Comparison of ENCODE assay signal across 14 cellular contexts in the genomic region with DNA sequence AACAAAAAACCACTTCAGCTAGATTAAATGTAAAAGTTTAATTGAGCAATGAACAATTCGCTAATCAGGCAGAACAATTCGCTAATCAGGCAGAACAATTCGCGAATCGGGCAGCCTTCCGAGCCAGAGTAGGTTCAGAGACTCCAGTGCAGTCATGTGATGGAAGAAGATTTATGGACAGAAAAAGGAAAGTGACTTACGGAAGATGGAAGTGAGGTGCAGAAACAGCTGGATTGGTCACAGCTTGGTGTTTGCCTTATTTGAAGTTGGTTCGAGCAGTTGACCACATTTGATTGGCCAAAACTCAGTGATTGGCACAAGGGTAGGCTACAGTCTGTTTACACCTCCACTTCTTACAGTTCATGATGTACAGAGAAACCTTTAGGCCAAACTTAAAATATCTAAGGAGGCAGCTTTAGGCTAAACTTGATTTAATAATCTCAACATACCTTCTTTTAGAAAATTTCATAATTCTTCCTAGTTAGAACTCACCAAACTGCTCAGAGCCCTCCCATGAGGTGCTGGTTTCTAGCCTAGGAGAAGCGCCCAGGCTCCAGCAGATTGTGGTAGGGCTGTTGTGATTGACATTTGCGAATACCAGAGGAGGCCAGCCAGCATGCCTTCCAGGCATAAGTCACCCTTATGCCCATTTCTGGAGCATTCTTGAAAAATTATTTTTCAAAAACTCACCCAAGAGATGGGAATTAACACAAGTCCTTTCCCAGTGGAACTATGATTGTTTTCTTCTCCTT. TPM values are rescaled to one million over a fixed set of nuclear protein-coding genes. Genes with fewer than 3 reads are reported as not detected.
DNase-seq lines count a peak whose midpoint lies in the region; ATAC-seq and TF ChIP-seq lines count a peak whose summit lies in the region.
"Had no signal": no experiment of that assay in that cellular context is flagged by ENCODE, and none has a peak within 500 bp of the region (broad histone marks: within the 10 kb centered on the region; RNA-seq: fewer than 3 reads in every experiment).

No MANE protein-coding gene starts in this region.

- H3K27me3 Mint-ChIP-seq in activated CD8-positive, alpha-beta memory T cell treated with anti-CD3 and anti-CD28 coated beads, Interleukin-2, amount 10 ng/mL, durations not matched to agents 7 days and 5 days = peaks cover 31% of the 10 kb centered on the region

- intact Hi-C loops in mucosa of descending colon (cut with DNase I, micrococcal nuclease) (no loop called here), testis (cut with DNase I; ENCODE audit: low total_unique reads) (no loop called here)

- CTCF ChIA-PET in activated CD8-positive, alpha-beta memory T cell treated with anti-CD3 and anti-CD28 coated beads, Interleukin-2, amount 10 ng/mL, durations not matched to agents 7 days and 5 days (lab: Charles Lee) = interaction anchor here (0.6 to 1.7 kb wide), 4 partner anchors 9 to 277 kb away, joined by 3 to 7 read pairs (median 3); no protein-coding TSS in a partner anchor

- TF ChIP-seq POLR2A in testis (IDR thresholded peaks at IDR 0.05) = no peak

- H3K4me3 ChIP-seq in AG10803 (ENCODE audit: low read length) (no peak overlapping the region), mucosa of descending colon (no peak overlapping the region), testis (no peak overlapping the region)
- H3K4me3 ChIP-seq: prostate gland, tibial nerve had no signal

- no peak for TF ChIP-seq CTCF in AG10803 (conservative IDR thresholded peaks at IDR 0.05; ENCODE audit: low read length)
- TF ChIP-seq CTCF in mucosa of descending colon (IDR thresholded peaks at IDR 0.05) = no peak
- TF ChIP-seq CTCF in GM10266 (IDR thresholded peaks at IDR 0.05; ENCODE audit: control insufficient read depth, insufficient read depth, low read depth, missing control alignments) = no peak
- TF ChIP-seq CTCF in testis (IDR thresholded peaks at IDR 0.05) = no peak

- no peaks in the 10 kb centered on the region for H3K27me3 ChIP-seq in testis
- H3K27me3 ChIP-seq: tibial nerve had no signal

- DNase-seq in AG10803 (ENCODE audit: low read depth) = peak; percentile 75
- DNase-seq in NCI-H146 (lab: John Stamatoyannopoulos, UW) = peak; percentile 16
- DNase-seq in myocyte (ENCODE audit: low read depth) = peak; percentile 64
- DNase-seq in activated CD8-positive, alpha-beta memory T cell treated with anti-CD3 and anti-CD28 coated beads, Interleukin-2, amount 10 ng/mL, durations not matched to agents 7 days and 5 days = no peak
- no peak for DNase-seq in mucosa of descending colon
- no peak for DNase-seq in GM10266 (ENCODE audit: extremely low spot score)
- DNase-seq in testis = no peak
- DNase-seq: activated effector memory CD4-positive, alpha-beta T cell treated with anti-CD3 and anti-CD28 coated beads, Interleukin-2, amount 50 U/mL, for 16 hours; cortex of kidney; GDM1; NCI-H1105 had no signal

- H3K36me3 Mint-ChIP-seq in activated CD8-positive, alpha-beta memory T cell treated with anti-CD3 and anti-CD28 coated beads, Interleukin-2, amount 10 ng/mL, durations not matched to agents 7 days and 5 days = no peaks in the 10 kb centered on the region

- no peak overlapping the region for H3K27ac Mint-ChIP-seq in activated CD8-positive, alpha-beta memory T cell treated with anti-CD3 and anti-CD28 coated beads, Interleukin-2, amount 10 ng/mL, durations not matched to agents 7 days and 5 days

- no peak overlapping the region for H3K4me3 Mint-ChIP-seq in activated CD8-positive, alpha-beta memory T cell treated with anti-CD3 and anti-CD28 coated beads, Interleukin-2, amount 10 ng/mL, durations not matched to agents 7 days and 5 days

- H3K36me3 ChIP-seq in mucosa of descending colon (ENCODE audit: low read depth) (no peaks in the 10 kb centered on the region), testis (ENCODE audit: low read depth, missing control alignments) (no peaks in the 10 kb centered on the region)
- H3K36me3 ChIP-seq: prostate gland, tibial nerve had no signal

- no peak for ATAC-seq in activated CD8-positive, alpha-beta memory T cell treated with anti-CD3 and anti-CD28 coated beads, Interleukin-2, amount 10 ng/mL, durations not matched to agents 7 days and 5 days
- ATAC-seq in mucosa of descending colon = no peak

- 87 to 90% methylated on average over 10 of the region's 10 CpGs for whole genome bisulfite sequencing in testis, 2 donors

- H3K27ac ChIP-seq in cingulate gyrus (ENCODE audit: low read depth, low read length) (peak overlapping the region; percentile 50), testis (no peak overlapping the region)
- H3K27ac ChIP-seq: prostate gland had no signal

- no peaks in the 10 kb centered on the region for H3K4me1 Mint-ChIP-seq in activated CD8-positive, alpha-beta memory T cell treated with anti-CD3 and anti-CD28 coated beads, Interleukin-2, amount 10 ng/mL, durations not matched to agents 7 days and 5 days

- H3K4me1 ChIP-seq in mucosa of descending colon (ENCODE audit: low read depth) (no peaks in the 10 kb centered on the region), testis (peaks cover 4% of the 10 kb centered on the region)
- H3K4me1 ChIP-seq: prostate gland had no signal

- H3K9me3 ChIP-seq in mucosa of descending colon (no peaks in the 10 kb centered on the region), testis (no peaks in the 10 kb centered on the region)
- H3K9me3 ChIP-seq: prostate gland, tibial nerve had no signal

- H3K9me3 Mint-ChIP-seq in activated CD8-positive, alpha-beta memory T cell treated with anti-CD3 and anti-CD28 coated beads, Interleukin-2, amount 10 ng/mL, durations not matched to agents 7 days and 5 days (ENCODE audit: low read depth) = no peaks in the 10 kb centered on the region

RNA-seq across cellular contexts. Expression of gene KCNC4, which starts 22.8 kb away (rescaled TPM):
- 3.6 and 9.5 TPM in 2 replicates for total RNA-seq in myocyte
- polyA plus RNA-seq in myocyte (2012) = 10.2 TPM
- total RNA-seq in activated CD8-positive, alpha-beta memory T cell treated with anti-CD3 and anti-CD28 coated beads, Interleukin-2, amount 10 ng/mL, durations not matched to agents 7 days and 5 days = 1 to 10 TPM; 4.8 to 9.6 TPM
- 10 to 100 TPM in 1 of 3 donors, 1 to 10 TPM in 2; 4.9 to 12.8 (median 8.0) TPM for total RNA-seq in mucosa of descending colon
- total RNA-seq in testis = 10 to 100 TPM; 21.7 to 24.8 TPM
- polyA plus RNA-seq in testis (ENCODE audit: insufficient read depth, low read depth, low replicate concordance) = 9.5 TPM

RNA-seq across cellular contexts. Expression of gene SLC6A17, which starts 37.0 kb away (rescaled TPM):
- total RNA-seq in myocyte (0.37 and 0.47 TPM in 2 replicates), mucosa of descending colon (under 1 TPM; 0.06 to 0.73 (median 0.10) TPM), testis (1 to 10 TPM; 4.5 to 5.3 TPM)
- 7.1 TPM for polyA plus RNA-seq in myocyte (2012)
- not detected for total RNA-seq in activated CD8-positive, alpha-beta memory T cell treated with anti-CD3 and anti-CD28 coated beads, Interleukin-2, amount 10 ng/mL, durations not matched to agents 7 days and 5 days
- polyA plus RNA-seq in testis (ENCODE audit: insufficient read depth, low read depth, low replicate concordance) = 3.6 TPM

Comparison
In these comparisons a context has a peak if more than half of its experiments do, and no peak if none do; other contexts are left out.
1. DNase-seq: peak in AG10803 (single experiment), NCI-H146 (single experiment) and myocyte (single experiment); none in activated CD8-positive, alpha-beta memory T cell treated with anti-CD3 and anti-CD28 coated beads, Interleukin-2, amount 10 ng/mL, durations not matched to agents 7 days and 5 days (single experiment), mucosa of descending colon (0 of 3), GM10266 (single experiment) and testis (single experiment).